ENCODE assay signal across 32 cellular contexts in the genomic region with DNA sequence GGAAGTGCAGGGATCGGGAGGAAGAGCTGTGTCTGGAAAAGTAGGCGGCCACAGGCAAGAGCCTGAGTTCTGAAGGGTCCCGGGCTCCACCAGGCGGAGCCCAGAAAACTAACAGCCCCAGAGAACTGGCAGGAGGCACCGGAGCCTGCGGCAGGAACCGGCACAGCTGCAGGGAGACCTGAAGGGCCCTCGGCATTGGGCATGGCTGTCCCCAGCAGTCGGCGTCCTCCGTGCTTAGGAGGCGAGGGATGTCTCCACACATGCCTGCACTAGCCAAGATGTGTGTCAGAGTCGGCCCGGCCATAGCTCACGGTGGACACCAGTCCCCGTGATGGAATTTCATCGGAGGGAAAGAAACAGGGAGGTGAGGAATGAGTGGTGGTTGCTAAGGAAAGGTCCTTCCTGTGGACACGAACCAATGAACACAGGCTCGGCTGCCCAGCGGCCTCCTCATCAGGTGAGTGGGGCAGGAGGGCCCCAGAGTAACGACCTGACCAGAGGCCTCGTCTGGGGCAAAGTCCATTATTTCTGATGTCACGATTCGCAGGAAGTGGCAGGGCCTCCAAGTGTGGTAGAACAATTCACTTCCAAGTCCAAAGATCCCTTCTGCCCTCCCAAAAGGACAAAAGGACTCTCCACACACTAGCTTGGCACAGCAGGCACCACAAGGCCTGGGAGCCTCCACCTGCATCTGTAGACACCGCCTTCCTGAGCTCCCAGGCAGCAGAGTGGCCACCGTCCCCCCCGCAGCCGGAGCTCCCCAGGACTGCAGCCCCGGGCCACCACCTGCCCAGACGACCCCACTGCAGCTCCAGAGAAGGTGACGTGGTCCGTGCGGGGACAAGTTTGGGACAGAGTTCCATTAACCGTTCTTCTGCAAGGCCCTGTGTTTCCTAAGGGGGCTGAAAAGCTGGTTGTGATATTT.
"Had no signal": no experiment of that assay in that cellular context is flagged by ENCODE, and none has a peak within 500 bp of the region (broad histone marks: within the 10 kb centered on the region; RNA-seq: fewer than 3 reads in every experiment).

No MANE protein-coding gene starts in this region.

- H3K4me1 Mint-ChIP-seq: activated CD4-positive, alpha-beta memory T cell treated with anti-CD3 and anti-CD28 coated beads, Interleukin-2, amount 10 ng/mL, durations not matched to agents 7 days and 5 days; activated CD4-positive, alpha-beta T cell treated with anti-CD3 and anti-CD28 coated beads, Interleukin-2, amount 10 ng/mL, durations not matched to agents 7 days and 5 days; activated naive CD8-positive, alpha-beta T cell treated with anti-CD3 and anti-CD28 coated beads, Interleukin-2, amount 50 U/mL, for 24 hours; activated T-helper 17 cell treated with anti-CD3 and anti-CD28 coated beads, Interleukin-2, amount 50 U/mL, for 72 hours; endodermal cell had no signal

- DNase-seq: activated CD4-positive, alpha-beta memory T cell treated with anti-CD3 and anti-CD28 coated beads, Interleukin-2, amount 10 ng/mL, durations not matched to agents 7 days and 5 days; activated CD4-positive, alpha-beta T cell treated with anti-CD3 and anti-CD28 coated beads for 1 hour; activated CD4-positive, alpha-beta T cell treated with anti-CD3 and anti-CD28 coated beads for 4 hours; activated CD4-positive, alpha-beta T cell treated with anti-CD3 and anti-CD28 coated beads, Interleukin-2, amount 10 ng/mL, durations not matched to agents 7 days and 5 days; activated CD4-positive, alpha-beta T cell treated with anti-CD3 and anti-CD28 coated beads, Interleukin-2, amount 50 U/mL, for 4 hours; activated CD8-positive, alpha-beta memory T cell treated with anti-CD3 and anti-CD28 coated beads, Interleukin-2, amount 50 U/mL, for 48 hours; activated effector memory CD4-positive, alpha-beta T cell treated with Interleukin-2 at 50 U/mL for 16 hours; activated gamma-delta T cell treated with Interleukin-2 at 50 U/mL for 16 hours; activated naive CD4-positive, alpha-beta T cell treated with anti-CD3 and anti-CD28 coated beads, Interleukin-2, amount 50 U/mL, for 16 hours; activated naive CD4-positive, alpha-beta T cell treated with Interleukin-2 at 50 U/mL for 16 hours; activated naive CD8-positive, alpha-beta T cell treated with anti-CD3 and anti-CD28 coated beads, Interleukin-2, amount 50 U/mL, for 24 hours; activated T-cell treated with anti-CD3 and anti-CD28 coated beads for 4 hours; activated T-cell treated with anti-CD3 and anti-CD28 coated beads, Interleukin-2, amount 50 U/mL, for 24 hours; adrenal gland; amygdala; body of pancreas; central memory CD4-positive, alpha-beta T cell; cerebellar nuclear complex; effector memory CD4-positive, alpha-beta T cell; endodermal cell; erythroblast; foreskin keratinocyte; gastrocnemius medialis; T-helper 2 cell had no signal

- H3K27ac Mint-ChIP-seq: activated CD4-positive, alpha-beta memory T cell treated with anti-CD3 and anti-CD28 coated beads, Interleukin-2, amount 10 ng/mL, durations not matched to agents 7 days and 5 days; activated CD4-positive, alpha-beta T cell treated with anti-CD3 and anti-CD28 coated beads, Interleukin-2, amount 10 ng/mL, durations not matched to agents 7 days and 5 days; activated naive CD8-positive, alpha-beta T cell; activated naive CD8-positive, alpha-beta T cell treated with anti-CD3 and anti-CD28 coated beads, Interleukin-2, amount 50 U/mL, for 24 hours; activated T-cell treated with anti-CD3 and anti-CD28 coated beads, Interleukin-2, amount 50 U/mL, for 24 hours; activated T-helper 17 cell treated with anti-CD3 and anti-CD28 coated beads, Interleukin-2, amount 50 U/mL, for 72 hours; dendritic cell treated with granulocyte-macrophage colony-stimulating factor and Interleukin-4, amounts not matched to agents 40 ng/mL and 50 ng/mL, for 4 days; endodermal cell had no signal

- H3K27me3 ChIP-seq: adrenal gland, body of pancreas, breast epithelium, cardiac muscle cell, dorsolateral prefrontal cortex, esophagus muscularis mucosa, foreskin keratinocyte, gastrocnemius medialis had no signal

- H3K36me3 Mint-ChIP-seq: activated naive CD8-positive, alpha-beta T cell had no signal

- H3K4me3 ChIP-seq: adrenal gland, body of pancreas, breast epithelium, cardiac muscle cell, coronary artery, dorsolateral prefrontal cortex, esophagus muscularis mucosa, gastrocnemius medialis had no signal

- H3K27me3 Mint-ChIP-seq: activated CD4-positive, alpha-beta memory T cell treated with anti-CD3 and anti-CD28 coated beads, Interleukin-2, amount 10 ng/mL, durations not matched to agents 7 days and 5 days; activated CD4-positive, alpha-beta T cell treated with anti-CD3 and anti-CD28 coated beads, Interleukin-2, amount 10 ng/mL, durations not matched to agents 7 days and 5 days; activated naive CD8-positive, alpha-beta T cell; activated naive CD8-positive, alpha-beta T cell treated with anti-CD3 and anti-CD28 coated beads, Interleukin-2, amount 50 U/mL, for 24 hours; activated T-cell treated with anti-CD3 and anti-CD28 coated beads, Interleukin-2, amount 50 U/mL, for 24 hours; activated T-helper 17 cell treated with anti-CD3 and anti-CD28 coated beads, Interleukin-2, amount 50 U/mL, for 72 hours; dendritic cell treated with granulocyte-macrophage colony-stimulating factor and Interleukin-4, amounts not matched to agents 40 ng/mL and 50 ng/mL, for 4 days had no signal

- H3K4me3 Mint-ChIP-seq: activated CD4-positive, alpha-beta memory T cell treated with anti-CD3 and anti-CD28 coated beads, Interleukin-2, amount 10 ng/mL, durations not matched to agents 7 days and 5 days; activated CD4-positive, alpha-beta T cell treated with anti-CD3 and anti-CD28 coated beads, Interleukin-2, amount 10 ng/mL, durations not matched to agents 7 days and 5 days; activated naive CD8-positive, alpha-beta T cell; activated naive CD8-positive, alpha-beta T cell treated with anti-CD3 and anti-CD28 coated beads, Interleukin-2, amount 50 U/mL, for 24 hours; activated T-cell treated with anti-CD3 and anti-CD28 coated beads, Interleukin-2, amount 50 U/mL, for 24 hours; activated T-helper 17 cell treated with anti-CD3 and anti-CD28 coated beads, Interleukin-2, amount 50 U/mL, for 72 hours; dendritic cell treated with granulocyte-macrophage colony-stimulating factor and Interleukin-4, amounts not matched to agents 40 ng/mL and 50 ng/mL, for 4 days; endodermal cell had no signal

- H3K9me3 Mint-ChIP-seq: activated naive CD8-positive, alpha-beta T cell treated with anti-CD3 and anti-CD28 coated beads, Interleukin-2, amount 50 U/mL, for 24 hours; activated T-helper 17 cell treated with anti-CD3 and anti-CD28 coated beads, Interleukin-2, amount 50 U/mL, for 72 hours had no signal

- H3K9me3 ChIP-seq: adrenal gland, body of pancreas, gastrocnemius medialis had no signal

- H3K36me3 ChIP-seq: adrenal gland, breast epithelium, cardiac muscle cell, esophagus muscularis mucosa, gastrocnemius medialis had no signal

- H3K27ac ChIP-seq: adrenal gland, body of pancreas, breast epithelium, cardiac muscle cell, coronary artery, dorsolateral prefrontal cortex, esophagus muscularis mucosa, foreskin keratinocyte, gastrocnemius medialis had no signal

- ATAC-seq: activated naive CD8-positive, alpha-beta T cell treated with anti-CD3 and anti-CD28 coated beads, Interleukin-2, amount 50 U/mL, for 24 hours; activated T-helper 17 cell treated with anti-CD3 and anti-CD28 coated beads, Interleukin-2, amount 50 U/mL, for 72 hours; body of pancreas; foreskin keratinocyte; gastrocnemius medialis had no signal

- H3K4me1 ChIP-seq: adrenal gland, body of pancreas, breast epithelium, esophagus muscularis mucosa, foreskin keratinocyte, gastrocnemius medialis had no signal
